Comparison of ENCODE assay signal across 14 cellular contexts in genomic region chr1:201624741-201625646, GRCh38.
A peak's percentile ranks its signal among the peaks of the same experiment; 100 is the strongest.
DNase-seq lines count a peak whose midpoint lies in the region; ATAC-seq, FAIRE-seq and TF ChIP-seq lines count a peak whose summit lies in the region.
"Had no signal": no experiment of that assay in that cellular context is flagged by ENCODE, and none has a peak within 500 bp of the region (broad histone marks: within the 10 kb centered on the region; RNA-seq: fewer than 3 reads in every experiment).

No MANE protein-coding gene starts in this region.

- 69 to 75% methylated on average over 7 of the region's 7 CpGs for WGBS in pancreas, 2 donors

- H3K4me3 ChIP-seq in AG10803 (ENCODE audit: low read length): no peak overlapping the region
- H3K4me3 ChIP-seq in pancreas: no peak overlapping the region

- DNase-seq in AG10803 (ENCODE audit: low read depth): peak; percentile 98
- DNase-seq in NCI-H226: peak; percentile 95
- peak; percentile 50 for DNase-seq in dermis blood vessel endothelial cell
- DNase-seq in pancreas: no peak
- no peak for DNase-seq in NOMO-1 treated with dmso at 0.1 percent for 144 hours (lab: John Stamatoyannopoulos, UW; ENCODE audit: unreplicated experiment)
- DNase-seq in medulla oblongata (ENCODE audit: extremely low spot score): no peak
- no peak for DNase-seq in WTC11 (ENCODE audit: low spot score)
- DNase-seq: activated CD4-positive, alpha-beta T cell treated with anti-CD3 and anti-CD28 coated beads, Interleukin-2, amount 50 U/mL, for 48 hours; activated naive CD8-positive, alpha-beta T cell treated with anti-CD3 and anti-CD28 coated beads for 36 hours; NCI-H526 treated with DMSO at 0.1 percent for 48 hours; stimulated activated CD4-positive, alpha-beta T cell treated with anti-CD3 and anti-CD28 coated beads, Interleukin-4, amount 100 ng/mL, for 1 hour had no signal

- H3K27ac ChIP-seq in pancreas: no peak overlapping the region
- H3K27ac ChIP-seq: neutrophil had no signal

- no peaks in the 10 kb centered on the region for H3K27me3 ChIP-seq in pancreas
- H3K27me3 ChIP-seq: neutrophil had no signal

- H3K27me3 Mint-ChIP-seq in WTC11 (ENCODE audit: low read depth): peaks cover 5% of the 10 kb centered on the region; the same call in 1 of the 2 replicates

- no peak overlapping the region for H3K27ac Mint-ChIP-seq in WTC11
- H3K27ac Mint-ChIP-seq: activated naive CD8-positive, alpha-beta T cell treated with anti-CD3 and anti-CD28 coated beads for 36 hours had no signal

- intact Hi-C loops in pancreas (cut with DNase I): no loop called here

- H3K4me1 Mint-ChIP-seq in WTC11: peaks cover 17% of the 10 kb centered on the region
- H3K4me1 Mint-ChIP-seq: activated naive CD8-positive, alpha-beta T cell treated with anti-CD3 and anti-CD28 coated beads for 36 hours had no signal

- POLR2A ChIA-PET in WTC11 (lab: Charles Lee): no interaction called here

- no peak overlapping the region for H3K4me3 Mint-ChIP-seq in WTC11
- H3K4me3 Mint-ChIP-seq: activated naive CD8-positive, alpha-beta T cell treated with anti-CD3 and anti-CD28 coated beads for 36 hours had no signal

- H3K36me3 Mint-ChIP-seq in WTC11: no peaks in the 10 kb centered on the region
- H3K36me3 Mint-ChIP-seq: activated naive CD8-positive, alpha-beta T cell treated with anti-CD3 and anti-CD28 coated beads for 36 hours had no signal

- CTCF ChIA-PET in WTC11 (lab: Charles Lee): interaction anchor here (1.2 to 2.2 kb wide), 4 partner anchors 10 to 168 kb away, joined by 3 to 5 read pairs (median 4); no protein-coding TSS in a partner anchor

- no peak for FAIRE-seq in pancreas (lab: Jason Lieb, UNC)
- FAIRE-seq: islet of Langerhans had no signal

- ATAC-seq in pancreas: peak in 3 of 4 donors; percentile 19 to 59 (median 39)
- ATAC-seq in HG03432 (IDR thresholded peaks at IDR 0.05; ENCODE audit: unreplicated experiment): no peak
- no peak for ATAC-seq in WTC11

- H3K4me1 ChIP-seq in pancreas: no peaks in the 10 kb centered on the region

- H3K36me3 ChIP-seq in pancreas: no peaks in the 10 kb centered on the region
- H3K36me3 ChIP-seq: neutrophil had no signal

- H3K9me3 Mint-ChIP-seq in WTC11: no peaks in the 10 kb centered on the region
- H3K9me3 Mint-ChIP-seq: activated naive CD8-positive, alpha-beta T cell treated with anti-CD3 and anti-CD28 coated beads for 36 hours had no signal

- no peaks in the 10 kb centered on the region for H3K9me3 ChIP-seq in pancreas
- H3K9me3 ChIP-seq: neutrophil had no signal

- TF ChIP-seq CTCF in AG10803 (conservative IDR thresholded peaks at IDR 0.05; ENCODE audit: low read length) (peak; percentile 52), pancreas (IDR thresholded peaks at IDR 0.05) (no peak), WTC11 (IDR thresholded peaks at IDR 0.05) (no peak)

TF ChIP-seq in WTC11, 78 proteins besides CTCF, POLR2A, EP300 and RAD21:
- no peak for TF ChIP-seq JUN (CRISPR knock-in tag; IDR thresholded peaks at IDR 0.05)
- TF ChIP-seq OVOL2 (CRISPR knock-in tag; IDR thresholded peaks at IDR 0.05; ENCODE audit: borderline replicate concordance): no peak
- TF ChIP-seq NR1H2 (CRISPR knock-in tag; IDR thresholded peaks at IDR 0.05): no peak
- no peak for TF ChIP-seq CREM (CRISPR knock-in tag; IDR thresholded peaks at IDR 0.05)
- no peak for TF ChIP-seq NR2C2 (CRISPR knock-in tag; IDR thresholded peaks at IDR 0.05)
- no peak for TF ChIP-seq ZNF671 (CRISPR knock-in tag; IDR thresholded peaks at IDR 0.05)
- TF ChIP-seq, protein P1, sequence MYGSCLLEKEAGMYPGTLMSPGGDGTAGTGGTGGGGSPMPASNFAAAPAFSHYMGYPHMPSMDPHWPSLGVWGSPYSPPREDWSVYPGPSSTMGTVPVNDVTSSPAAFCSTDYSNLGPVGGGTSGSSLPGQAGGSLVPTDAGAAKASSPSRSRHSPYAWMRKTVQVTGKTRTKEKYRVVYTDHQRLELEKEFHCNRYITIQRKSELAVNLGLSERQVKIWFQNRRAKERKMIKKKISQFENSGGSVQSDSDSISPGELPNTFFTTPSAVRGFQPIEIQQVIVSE (CRISPR knock-in tag; IDR thresholded peaks at IDR 0.05; ENCODE audit: borderline replicate concordance): no peak
- TF ChIP-seq TEAD4 (CRISPR knock-in tag; IDR thresholded peaks at IDR 0.05): no peak
- no peak for TF ChIP-seq ETV6 (CRISPR knock-in tag; IDR thresholded peaks at IDR 0.05)
- no peak for TF ChIP-seq ZBTB21 (CRISPR knock-in tag; IDR thresholded peaks at IDR 0.05; ENCODE audit: borderline replicate concordance)
- TF ChIP-seq ATF1 (CRISPR knock-in tag; IDR thresholded peaks at IDR 0.05): no peak
- TF ChIP-seq, protein P2, sequence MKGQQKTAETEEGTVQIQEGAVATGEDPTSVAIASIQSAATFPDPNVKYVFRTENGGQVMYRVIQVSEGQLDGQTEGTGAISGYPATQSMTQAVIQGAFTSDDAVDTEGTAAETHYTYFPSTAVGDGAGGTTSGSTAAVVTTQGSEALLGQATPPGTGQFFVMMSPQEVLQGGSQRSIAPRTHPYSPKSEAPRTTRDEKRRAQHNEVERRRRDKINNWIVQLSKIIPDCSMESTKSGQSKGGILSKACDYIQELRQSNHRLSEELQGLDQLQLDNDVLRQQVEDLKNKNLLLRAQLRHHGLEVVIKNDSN (CRISPR knock-in tag; IDR thresholded peaks at IDR 0.05): no peak

Comparison
In these comparisons a context has a peak if more than half of its experiments do, and no peak if none do; other contexts are left out.
1. DNase-seq: peak in AG10803 (single experiment), NCI-H226 (single experiment) and dermis blood vessel endothelial cell (single experiment); none in pancreas (0 of 6), NOMO-1 treated with dmso at 0.1 percent for 144 hours (single experiment), medulla oblongata (single experiment) and WTC11 (single experiment).
2. ATAC-seq: peak in pancreas (3 of 4); none in HG03432 (single experiment) and WTC11 (single experiment).